Comparison of ENCODE assay signal across 10 cellular contexts in genomic region chr3:196726788-196727675, GRCh38. TPM values are rescaled to one million over a fixed set of nuclear protein-coding genes. Genes with fewer than 3 reads are reported as not detected.
A peak's percentile ranks its signal among the peaks of the same experiment; 100 is the strongest.
DNase-seq lines count a peak whose midpoint lies in the region; ATAC-seq, FAIRE-seq and TF ChIP-seq lines count a peak whose summit lies in the region.
"Had no signal": no experiment of that assay in that cellular context is flagged by ENCODE, and none has a peak within 500 bp of the region (broad histone marks: within the 10 kb centered on the region; RNA-seq: fewer than 3 reads in every experiment).

No MANE protein-coding gene starts in this region.

- in situ Hi-C loops in HAP-1 (cut with MboI; ENCODE audit: low sequenced_read_pairs), result no loop called here

- H3K4me1 ChIP-seq in HAP-1, result no peaks in the 10 kb centered on the region

- H3K36me3 ChIP-seq in HAP-1 (replicated peaks), result peaks cover 10% of the 10 kb centered on the region

- H3K9me3 Mint-ChIP-seq in activated CD8-positive, alpha-beta T cell treated with anti-CD3 and anti-CD28 coated beads for 36 hours, result no peaks in the 10 kb centered on the region

- H3K27me3 Mint-ChIP-seq in activated CD8-positive, alpha-beta T cell treated with anti-CD3 and anti-CD28 coated beads for 36 hours, result no peaks in the 10 kb centered on the region

- CTCF ChIA-PET in activated CD8-positive, alpha-beta T cell treated with anti-CD3 and anti-CD28 coated beads for 36 hours (lab: Charles Lee), result no interaction called here

- peaks cover 20% of the 10 kb centered on the region for H3K4me1 Mint-ChIP-seq in activated CD8-positive, alpha-beta T cell treated with anti-CD3 and anti-CD28 coated beads for 36 hours (ENCODE audit: low read depth)

- H3K36me3 Mint-ChIP-seq in activated CD8-positive, alpha-beta T cell treated with anti-CD3 and anti-CD28 coated beads for 36 hours (ENCODE audit: low read depth), result peaks cover 27% of the 10 kb centered on the region

- no peak for TF ChIP-seq POLR2A in H54 (IDR thresholded peaks at IDR 0.05; ENCODE audit: low read depth, low read length)

- no peaks in the 10 kb centered on the region for H3K9me3 ChIP-seq in HAP-1

- peak overlapping the region; percentile 89 for H3K27ac Mint-ChIP-seq in activated CD8-positive, alpha-beta T cell treated with anti-CD3 and anti-CD28 coated beads for 36 hours

- H3K27me3 ChIP-seq in HAP-1 (ENCODE audit: low read depth), result no peaks in the 10 kb centered on the region

- intact Hi-C loops in activated CD8-positive, alpha-beta T cell treated with anti-CD3 and anti-CD28 coated beads for 36 hours (cut with micrococcal nuclease), result no loop called here

- no peak for TF ChIP-seq CTCF in activated CD8-positive, alpha-beta T cell treated with anti-CD3 and anti-CD28 coated beads for 36 hours (IDR thresholded peaks at IDR 0.05)
- TF ChIP-seq CTCF in fibroblast of mammary gland (conservative IDR thresholded peaks at IDR 0.05; ENCODE audit: control insufficient read depth, insufficient read depth, low read depth, low read length), result no peak

- POLR2A ChIA-PET in activated CD8-positive, alpha-beta T cell treated with anti-CD3 and anti-CD28 coated beads for 36 hours (lab: Charles Lee), result interaction anchor here (0.7 to 2.2 kb wide), 3 partner anchors 13 to 286 kb away, joined by 3 to 10 read pairs (median 5); partner anchors contain the start of genes CEP19, PAK2 and PIGX

- H3K4me3 ChIP-seq in fibroblast of mammary gland (ENCODE audit: control insufficient read depth, low read depth, low read length), result no peak overlapping the region
- no peak overlapping the region for H3K4me3 ChIP-seq in HAP-1

- ATAC-seq in activated CD8-positive, alpha-beta T cell treated with anti-CD3 and anti-CD28 coated beads for 36 hours, result peak; percentile 98
- ATAC-seq in HG02981 (IDR thresholded peaks at IDR 0.05; ENCODE audit: unreplicated experiment) (no peak), HG03354 (IDR thresholded peaks at IDR 0.05; ENCODE audit: poor library complexity, severe bottlenecking, unreplicated experiment) (no peak)

- no peak overlapping the region for H3K4me3 Mint-ChIP-seq in activated CD8-positive, alpha-beta T cell treated with anti-CD3 and anti-CD28 coated beads for 36 hours

- FAIRE-seq in A204.1 (lab: Jason Lieb, UNC), result peak; percentile 47
- peak; percentile 100 for FAIRE-seq in H54 (lab: Jason Lieb, UNC)

- DNase-seq in H54 (ENCODE audit: insufficient read length, low spot score) (peak; percentile 49), fibroblast of mammary gland (ENCODE audit: low read depth) (peak; percentile 78), HAP-1 (ENCODE audit: low spot score in 2 of 2) (no peak), retina (no peak)
- peak; percentile 63 for DNase-seq in activated CD8-positive, alpha-beta T cell treated with anti-CD3 and anti-CD28 coated beads for 36 hours
- DNase-seq: hippocampal formation, NCI-H1694 had no signal

RNA-seq across cellular contexts. Expression of gene PAK2, which starts 12.6 kb away (rescaled TPM):
- total RNA-seq in activated CD8-positive, alpha-beta T cell treated with anti-CD3 and anti-CD28 coated beads for 36 hours, result 10 to 100 TPM; 79.4 to 81.2 TPM

RNA-seq across cellular contexts. Expression of gene PIGX, which starts 14.9 kb away (rescaled TPM):
- total RNA-seq in activated CD8-positive, alpha-beta T cell treated with anti-CD3 and anti-CD28 coated beads for 36 hours, result 10 to 100 TPM; 43.7 to 47.1 TPM

RNA-seq across cellular contexts. Expression of gene CEP19, which starts 15.0 kb away (rescaled TPM):
- 1 to 10 TPM; 5.2 to 5.5 TPM for total RNA-seq in activated CD8-positive, alpha-beta T cell treated with anti-CD3 and anti-CD28 coated beads for 36 hours

Comparison
In these comparisons a context has a peak if more than half of its experiments do, and no peak if none do; other contexts are left out.
1. DNase-seq: peak in H54 (single experiment), activated CD8-positive, alpha-beta T cell treated with anti-CD3 and anti-CD28 coated beads for 36 hours (single experiment) and fibroblast of mammary gland (single experiment); none in HAP-1 (0 of 2) and retina (single experiment).